In the genomic region with DNA sequence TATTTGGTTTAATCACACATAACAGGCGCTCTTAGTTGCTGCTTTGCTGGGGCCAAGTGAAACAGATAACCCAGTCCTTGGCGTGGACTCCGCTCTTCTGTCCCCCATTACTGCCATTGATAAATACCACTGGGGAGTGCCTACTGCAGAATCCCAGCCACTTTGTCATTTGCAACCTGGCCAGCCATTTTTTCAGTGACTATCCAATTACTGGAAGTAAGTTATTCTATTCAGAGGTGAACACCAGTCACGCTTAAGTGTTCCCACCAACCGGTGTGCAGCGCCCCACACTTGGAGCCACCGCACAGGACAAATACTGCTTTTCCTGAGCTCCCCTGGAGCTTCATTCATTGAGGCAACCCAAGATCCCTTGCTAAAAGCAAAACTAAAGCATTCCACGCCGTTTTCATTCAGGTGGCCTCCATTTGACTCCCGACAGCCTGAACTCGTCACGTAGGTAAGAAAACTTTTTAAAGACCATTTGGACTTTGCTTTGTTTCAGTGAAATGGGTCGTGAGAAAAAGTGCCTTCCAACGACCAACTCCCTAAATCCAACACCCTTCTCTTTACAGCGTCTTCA, we compare ENCODE assay signal across 1 cellular context.
TF ChIP-seq lines count a peak whose summit lies in the region.

No MANE protein-coding gene starts in this region.

TF ChIP-seq in H1, 55 proteins besides CTCF, POLR2A, EP300 and RAD21:
- no peak for TF ChIP-seq SP2 (IDR thresholded peaks at IDR 0.05; ENCODE audit: low read length)
